ENCODE assay signal across 9 cellular contexts in genomic region chr17:14784997-14785696, GRCh38.
DNase-seq lines count a peak whose midpoint lies in the region; ATAC-seq and TF ChIP-seq lines count a peak whose summit lies in the region.
"Had no signal": no experiment of that assay in that cellular context is flagged by ENCODE, and none has a peak within 500 bp of the region (broad histone marks: within the 10 kb centered on the region; RNA-seq: fewer than 3 reads in every experiment).

No MANE protein-coding gene starts in this region.

- no peak overlapping the region for H3K27ac ChIP-seq in naive thymus-derived CD4-positive, alpha-beta T cell (ENCODE audit: low read depth, low read length)
- no peak overlapping the region for H3K27ac ChIP-seq in mesenchymal stem cell (ENCODE audit: low read length, poor library complexity, severe bottlenecking)

- DNase-seq in activated CD4-positive, alpha-beta T cell treated with anti-CD3 and anti-CD28 coated beads, Interleukin-2, amount 50 U/mL, for 48 hours, result peak; percentile 1 to 7
- DNase-seq in naive thymus-derived CD4-positive, alpha-beta T cell, result peak in 8 of 9 donors; percentile 12 to 58 (median 40)
- no peak for DNase-seq in NCI-H1417 treated with DMSO at 0.1 percent for 48 hours (lab: John Stamatoyannopoulos, UW)
- DNase-seq in erythroblast (lab: John Stamatoyannopoulos, UW), result no peak
- no peak for DNase-seq in glutamatergic neuron
- DNase-seq in mesenchymal stem cell, result no peak
- DNase-seq: NK-92 treated with Interleukin-12 subunit alpha and Interleukin-12 subunit beta, amount 100 ng/mL, for 24 hours had no signal

- no peak overlapping the region for H4K8ac ChIP-seq in mesenchymal stem cell (ENCODE audit: low read length)

- H3K14ac ChIP-seq in mesenchymal stem cell (ENCODE audit: low read length in 2 of 2), result no peak overlapping the region

- H3K79me1 ChIP-seq in mesenchymal stem cell (replicated peaks; ENCODE audit: low read length, poor library complexity, severe bottlenecking), result no peaks in the 10 kb centered on the region

- no peaks in the 10 kb centered on the region for H3K9me3 Mint-ChIP-seq in naive thymus-derived CD4-positive, alpha-beta T cell
- peaks cover 7% of the 10 kb centered on the region for H3K9me3 Mint-ChIP-seq in glutamatergic neuron (ENCODE audit: unreplicated experiment)

- peak; percentile 94 for ATAC-seq in GM18502 (IDR thresholded peaks at IDR 0.05; ENCODE audit: poor library complexity, unreplicated experiment)
- ATAC-seq in HG02759 (IDR thresholded peaks at IDR 0.05; ENCODE audit: unreplicated experiment), result peak; percentile 86
- ATAC-seq in naive thymus-derived CD4-positive, alpha-beta T cell, result peak; percentile 51

- no peak overlapping the region for H3K23ac ChIP-seq in mesenchymal stem cell (ENCODE audit: low read length in 2 of 2)

- no peak overlapping the region for H4K91ac ChIP-seq in mesenchymal stem cell (ENCODE audit: low read length)

- no peak overlapping the region for H3K4me3 ChIP-seq in naive thymus-derived CD4-positive, alpha-beta T cell (ENCODE audit: low read length)
- no peak overlapping the region for H3K4me3 ChIP-seq in mesenchymal stem cell (ENCODE audit: insufficient read depth in 1 of 2, low read depth in 1 of 2, low read length in 2 of 2)

- H3K4me1 Mint-ChIP-seq in naive thymus-derived CD4-positive, alpha-beta T cell, result no peaks in the 10 kb centered on the region
- H3K4me1 Mint-ChIP-seq in glutamatergic neuron (ENCODE audit: low read depth, unreplicated experiment), result peaks cover 22% of the 10 kb centered on the region

- WGBS in mesenchymal stem cell, result 92% methylated on average over 5 of the region's 5 CpGs

- no peak overlapping the region for H2BK15ac ChIP-seq in mesenchymal stem cell (ENCODE audit: low read depth, poor library complexity, severe bottlenecking)

- no peak overlapping the region for H3K9ac ChIP-seq in mesenchymal stem cell (ENCODE audit: low read length)

- POLR2A ChIA-PET in naive thymus-derived CD4-positive, alpha-beta T cell (lab: Charles Lee), result no interaction called here

- H2BK5ac ChIP-seq in mesenchymal stem cell (ENCODE audit: low read depth, low read length, poor library complexity, severe bottlenecking), result no peak overlapping the region

- CTCF ChIA-PET in naive thymus-derived CD4-positive, alpha-beta T cell (lab: Charles Lee), result interaction anchor here (0.6 to 2.2 kb wide), 10 partner anchors 10 to 1210 kb away, joined by 3 to 12 read pairs (median 4); partner anchors contain the start of gene HS3ST3B1

- H3K4me1 ChIP-seq in naive thymus-derived CD4-positive, alpha-beta T cell (ENCODE audit: control insufficient read depth in 2 of 2, insufficient read depth in 2 of 2, low read length in 2 of 2), result no peaks in the 10 kb centered on the region
- no peaks in the 10 kb centered on the region for H3K4me1 ChIP-seq in mesenchymal stem cell (ENCODE audit: control insufficient read depth, insufficient read depth, low read depth, low read length)

- no peak overlapping the region for H2AK5ac ChIP-seq in mesenchymal stem cell (ENCODE audit: low read length, severe bottlenecking)

- TF ChIP-seq POLR2A in erythroblast (IDR thresholded peaks at IDR 0.05; ENCODE audit: low read length), result no peak

- H3K27me3 ChIP-seq in naive thymus-derived CD4-positive, alpha-beta T cell (ENCODE audit: control insufficient read depth in 2 of 2, insufficient read depth in 2 of 2, low read length in 2 of 2), result no peaks in the 10 kb centered on the region
- no peaks in the 10 kb centered on the region for H3K27me3 ChIP-seq in mesenchymal stem cell (ENCODE audit: control insufficient read depth in 1 of 2, insufficient read depth in 1 of 2, low read length in 2 of 2)

- H3K27me3 Mint-ChIP-seq in naive thymus-derived CD4-positive, alpha-beta T cell, result peaks cover 0 to 18% (median 13%) of the 10 kb centered on the region in 5 donors
- peaks cover 2% of the 10 kb centered on the region for H3K27me3 Mint-ChIP-seq in glutamatergic neuron (ENCODE audit: unreplicated experiment)

- intact Hi-C loops in naive thymus-derived CD4-positive, alpha-beta T cell (cut with micrococcal nuclease), result loop anchor here in 1 of 2 donors (1.0 to 10.0 kb wide), 5 partner anchors 140 to 1448 kb away; no protein-coding TSS in a partner anchor

- no peak overlapping the region for H2AFZ ChIP-seq in mesenchymal stem cell (ENCODE audit: low read depth, low read length)

- no peak overlapping the region for H3K27ac Mint-ChIP-seq in naive thymus-derived CD4-positive, alpha-beta T cell
- no peak overlapping the region for H3K27ac Mint-ChIP-seq in glutamatergic neuron (ENCODE audit: unreplicated experiment)

- no peak overlapping the region for H3K4me3 Mint-ChIP-seq in naive thymus-derived CD4-positive, alpha-beta T cell
- H3K4me3 Mint-ChIP-seq in glutamatergic neuron (ENCODE audit: unreplicated experiment), result no peak overlapping the region

- no peak overlapping the region for H3K18ac ChIP-seq in mesenchymal stem cell (ENCODE audit: low read depth in 1 of 2, low read length in 2 of 2)

- no peaks in the 10 kb centered on the region for H3K36me3 Mint-ChIP-seq in naive thymus-derived CD4-positive, alpha-beta T cell
- H3K36me3 Mint-ChIP-seq in glutamatergic neuron (ENCODE audit: unreplicated experiment), result peaks cover 9% of the 10 kb centered on the region

- no peak overlapping the region for H3K4me2 ChIP-seq in mesenchymal stem cell (ENCODE audit: low read length, poor library complexity, severe bottlenecking)

- no peak overlapping the region for H2BK120ac ChIP-seq in mesenchymal stem cell (ENCODE audit: low read depth, low read length)

- TF ChIP-seq CTCF in glutamatergic neuron (IDR thresholded peaks at IDR 0.05; ENCODE audit: partially characterized antibody, unreplicated experiment), result no peak

- no peaks in the 10 kb centered on the region for H3K9me3 ChIP-seq in naive thymus-derived CD4-positive, alpha-beta T cell (ENCODE audit: control insufficient read depth in 2 of 3, low read length in 3 of 3)
- H3K9me3 ChIP-seq in mesenchymal stem cell (ENCODE audit: control insufficient read depth, low read length), result no peaks in the 10 kb centered on the region

- no peak overlapping the region for H3K4ac ChIP-seq in mesenchymal stem cell (ENCODE audit: low read depth in 1 of 2, low read length in 2 of 2)

- no peak overlapping the region for H2BK12ac ChIP-seq in mesenchymal stem cell (ENCODE audit: low read length in 2 of 2)

- no peaks in the 10 kb centered on the region for H3K36me3 ChIP-seq in naive thymus-derived CD4-positive, alpha-beta T cell (ENCODE audit: control insufficient read depth in 2 of 3, insufficient read depth in 3 of 3, low read length in 3 of 3)
- no peaks in the 10 kb centered on the region for H3K36me3 ChIP-seq in mesenchymal stem cell (ENCODE audit: control insufficient read depth in 1 of 2, insufficient read depth in 2 of 2, low read depth in 1 of 2, low read length in 2 of 2)

Comparison
In these comparisons a context has a peak if more than half of its experiments do, and no peak if none do; other contexts are left out.
1. DNase-seq: peak in activated CD4-positive, alpha-beta T cell treated with anti-CD3 and anti-CD28 coated beads, Interleukin-2, amount 50 U/mL, for 48 hours (2 of 2) and naive thymus-derived CD4-positive, alpha-beta T cell (8 of 9); none in NCI-H1417 treated with DMSO at 0.1 percent for 48 hours (single experiment), erythroblast (0 of 2), glutamatergic neuron (single experiment) and mesenchymal stem cell (single experiment).
2. Peak in every context shown above with its lines, with median percentiles within 50 percentile points of each other: ATAC-seq.